9 cellular contexts compared by ENCODE assay signal in the genomic region with DNA sequence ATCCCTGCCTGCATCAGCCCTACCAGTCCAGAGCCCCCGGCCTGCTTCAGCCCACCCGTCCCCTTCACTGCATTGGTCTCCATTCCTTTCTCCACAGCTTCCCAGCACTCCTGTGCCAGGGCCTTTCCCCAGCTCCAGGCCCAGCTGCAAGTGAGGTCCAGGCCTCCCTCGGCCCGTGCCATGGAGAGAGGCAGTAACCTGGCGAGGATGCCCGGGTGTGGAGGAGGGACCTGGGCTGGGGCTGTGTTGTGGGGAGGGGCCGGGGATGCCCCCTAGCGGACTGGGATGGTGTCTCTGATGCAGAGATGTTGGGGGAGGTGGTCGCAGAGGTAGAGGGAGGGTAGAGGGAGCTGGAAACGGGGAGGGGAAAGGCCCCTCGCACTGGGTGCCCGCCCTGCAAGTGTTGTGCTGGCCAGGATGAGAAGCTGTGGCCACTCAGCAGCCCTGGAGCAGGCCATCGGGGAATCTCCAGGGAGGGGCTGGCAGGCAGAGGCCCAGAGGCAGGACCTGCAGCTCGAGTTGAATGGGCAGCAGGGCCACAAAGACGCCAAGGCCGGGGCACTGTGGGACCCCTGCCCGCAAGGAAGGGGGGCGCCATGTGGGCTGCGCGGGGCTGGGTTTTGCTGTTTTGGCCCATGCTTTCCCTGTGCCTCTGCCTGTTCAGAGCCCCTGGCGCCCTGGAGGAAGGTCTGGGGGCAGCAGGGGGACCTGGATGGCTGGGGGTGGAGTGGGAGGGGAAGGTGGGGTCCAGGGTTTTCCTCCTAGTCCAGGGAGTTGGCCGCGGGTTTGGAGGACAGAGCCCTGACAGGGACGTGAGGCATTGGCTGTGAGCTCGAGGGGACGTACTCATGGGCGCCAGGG. TPM values are rescaled to one million over a fixed set of nuclear protein-coding genes. Genes with fewer than 3 reads are reported as not detected.
DNase-seq lines count a peak whose midpoint lies in the region; ATAC-seq, FAIRE-seq and TF ChIP-seq lines count a peak whose summit lies in the region.
"Had no signal": no experiment of that assay in that cellular context is flagged by ENCODE, and none has a peak within 500 bp of the region (broad histone marks: within the 10 kb centered on the region; RNA-seq: fewer than 3 reads in every experiment).

No MANE protein-coding gene starts in this region.

- H3K4me3 Mint-ChIP-seq in natural killer cell = no peak overlapping the region

- H3K4me1 ChIP-seq in KMS-11 (ENCODE audit: low read depth, poor library complexity, severe bottlenecking) = peaks cover 6% of the 10 kb centered on the region
- no peaks in the 10 kb centered on the region for H3K4me1 ChIP-seq in GM12878 (ENCODE audit: control insufficient read depth, insufficient read depth, low read length)

- TF ChIP-seq CTCF in D721Med (IDR thresholded peaks at IDR 0.05; ENCODE audit: insufficient read depth, missing control alignments) (peak; percentile 23), KMS-11 (conservative IDR thresholded peaks at IDR 0.05; ENCODE audit: low read depth, low read length) (peak; percentile 57), GM12878 (IDR thresholded peaks at IDR 0.05 in 2 of 3, conservative IDR thresholded peaks at IDR 0.05 in 1 of 3; ENCODE audit: control insufficient read depth in 2 of 3, extremely low read depth in 1 of 3, insufficient read depth in 1 of 3, low read depth in 3 of 3, low read length in 3 of 3) (peak in 2 of 3 experiments; percentile 35 to 41; a peak in 3 of 6 replicates), natural killer cell (IDR thresholded peaks at IDR 0.05) (no peak)

- H3K4me2 ChIP-seq in KMS-11 = no peak overlapping the region
- H3K4me2 ChIP-seq in GM12878 (ENCODE audit: control insufficient read depth, insufficient read depth) = no peak overlapping the region

- H3K79me2 ChIP-seq in KMS-11 (ENCODE audit: insufficient read depth, low read depth) = no peaks in the 10 kb centered on the region
- no peaks in the 10 kb centered on the region for H3K79me2 ChIP-seq in GM12878 (ENCODE audit: control insufficient read depth, insufficient read depth, low read length)

- H3K9ac ChIP-seq in KMS-11 (no peak overlapping the region), GM12878 (ENCODE audit: control insufficient read depth, insufficient read depth, low read length) (no peak overlapping the region)

- BruUV-seq in GM12878 (replicated peaks; lab: Mats Ljungman, UMichigan) = no TSS peak

- no peak overlapping the region for H3K27ac Mint-ChIP-seq in natural killer cell

- FAIRE-seq in D721Med (lab: Jason Lieb, UNC) (no peak), GM12878 (lab: Jason Lieb, UNC) (no peak)

- no peak overlapping the region for H3K27ac ChIP-seq in KMS-11
- H3K27ac ChIP-seq in GM12878 (ENCODE audit: control insufficient read depth, insufficient read depth) = no peak overlapping the region

- H3K9me3 ChIP-seq in GM12878 (replicated peaks; ENCODE audit: control insufficient read depth, insufficient read depth, low read length) = no peaks in the 10 kb centered on the region; the same call in 2 of the 3 replicates

- 37% methylated on average over 26 of the region's 27 CpGs for WGBS in GM12878 (ENCODE audit: insufficient coverage, insufficient replicate concordance, low lambda C conversion rate, missing lambda C conversion rate)

- peak; percentile 35; the same call in 1 of the 2 replicates for TF ChIP-seq RAD21 in GM12878 (IDR thresholded peaks at IDR 0.05; ENCODE audit: insufficient read depth, low read depth, low read length)

- POLR2A ChIA-PET in GM12878 (lab: Charles Lee) = no interaction called here

- peak; percentile 55 for ATAC-seq in GM12878
- no peak for ATAC-seq in natural killer cell
- ATAC-seq in HG03108 (IDR thresholded peaks at IDR 0.05; ENCODE audit: unreplicated experiment) = no peak
- no peak for ATAC-seq in HG02763 (IDR thresholded peaks at IDR 0.05; ENCODE audit: unreplicated experiment)

- no peaks in the 10 kb centered on the region; the same call in 1 of the 2 replicates for H3K27me3 ChIP-seq in KMS-11 (ENCODE audit: insufficient read depth, low read depth)
- no peaks in the 10 kb centered on the region for H3K27me3 ChIP-seq in GM12878 (replicated peaks in 1 of 2; ENCODE audit: control insufficient read depth in 2 of 2, insufficient read depth in 2 of 2, low read length in 1 of 2)

- RAD21 ChIA-PET in GM12878 (lab: Charles Lee; ENCODE audit: unreplicated experiment) = no interaction called here

- CTCF ChIA-PET in GM12878 (lab: Yijun Ruan, JAX) = interaction anchor here (1.4 kb wide), 1 partner anchor 59 kb away, joined by 3 read pairs; no protein-coding TSS in a partner anchor

- TF ChIP-seq EP300 in GM12878 (IDR thresholded peaks at IDR 0.05; ENCODE audit: borderline replicate concordance in 1 of 2, control insufficient read depth in 1 of 2, low read depth in 2 of 2, low read length in 2 of 2) = no peak

- H3K4me3 ChIP-seq in KMS-11 (IDR thresholded peaks at IDR 0.05; ENCODE audit: insufficient read depth, low read depth, low read length) (no peak overlapping the region), GM12878 (no peak overlapping the region)

- H3K36me3 ChIP-seq in KMS-11 (ENCODE audit: insufficient read depth) (no peaks in the 10 kb centered on the region), GM12878 (ENCODE audit: control insufficient read depth in 2 of 2, insufficient read depth in 2 of 2, low read length in 1 of 2) (no peaks in the 10 kb centered on the region)

- in situ Hi-C loops in GM12878 (cut with MboI) = no loop called here

- no peaks in the 10 kb centered on the region for H3K36me3 Mint-ChIP-seq in natural killer cell

- DNase-seq in D721Med (ENCODE audit: insufficient read length, low spot score) (no peak), GM12878 (ENCODE audit: low read depth, low spot score) (no peak), natural killer cell (peak; percentile 11), hippocampal formation (lab: John Stamatoyannopoulos, UW) (no peak), cortex of kidney (lab: John Stamatoyannopoulos, UW) (no peak)
- DNase-seq: NCI-H774 had no signal

- intact Hi-C loops in GM12878 (cut with micrococcal nuclease; ENCODE audit: unreplicated experiment) = no loop called here
- intact Hi-C loops in natural killer cell (cut with micrococcal nuclease) = no loop called here

- H4K20me1 ChIP-seq in KMS-11 (ENCODE audit: insufficient read depth) (no peaks in the 10 kb centered on the region), GM12878 (ENCODE audit: control insufficient read depth, insufficient read depth) (no peaks in the 10 kb centered on the region)

- TF ChIP-seq POLR2A in GM12878 (IDR thresholded peaks at IDR 0.05; ENCODE audit: low read depth, low read length) = no peak

- no peaks in the 10 kb centered on the region for H3K4me1 Mint-ChIP-seq in natural killer cell

- SMC1A ChIA-PET in GM12878 (lab: Charles Lee; ENCODE audit: uncharacterized antibody, unreplicated experiment) = no interaction called here

- H2AFZ ChIP-seq in KMS-11 (ENCODE audit: low read depth) (0 out of 2 replicates have a peak overlapping the region, but pooled peaks have one; percentile 9), GM12878 (ENCODE audit: control insufficient read depth, low read depth, low read length) (no peak overlapping the region)

- H3K27me3 Mint-ChIP-seq in natural killer cell (ENCODE audit: low read depth in 2 of 2) = peaks cover 11 to 22% of the 10 kb centered on the region in 2 donors

- H3K9me3 Mint-ChIP-seq in natural killer cell = peaks cover 2 to 3% of the 10 kb centered on the region in 2 donors

TF ChIP-seq in GM12878, 131 proteins besides CTCF, POLR2A, EP300 and RAD21 (continues in another document):
- TF ChIP-seq HCFC1 (IDR thresholded peaks at IDR 0.05; ENCODE audit: low read length) (no peak), NFXL1 (IDR thresholded peaks at IDR 0.05; ENCODE audit: borderline replicate concordance) (no peak), NFYA (IDR thresholded peaks at IDR 0.05; ENCODE audit: borderline replicate concordance, low read depth, low read length) (no peak)
- TF ChIP-seq, protein P1, sequence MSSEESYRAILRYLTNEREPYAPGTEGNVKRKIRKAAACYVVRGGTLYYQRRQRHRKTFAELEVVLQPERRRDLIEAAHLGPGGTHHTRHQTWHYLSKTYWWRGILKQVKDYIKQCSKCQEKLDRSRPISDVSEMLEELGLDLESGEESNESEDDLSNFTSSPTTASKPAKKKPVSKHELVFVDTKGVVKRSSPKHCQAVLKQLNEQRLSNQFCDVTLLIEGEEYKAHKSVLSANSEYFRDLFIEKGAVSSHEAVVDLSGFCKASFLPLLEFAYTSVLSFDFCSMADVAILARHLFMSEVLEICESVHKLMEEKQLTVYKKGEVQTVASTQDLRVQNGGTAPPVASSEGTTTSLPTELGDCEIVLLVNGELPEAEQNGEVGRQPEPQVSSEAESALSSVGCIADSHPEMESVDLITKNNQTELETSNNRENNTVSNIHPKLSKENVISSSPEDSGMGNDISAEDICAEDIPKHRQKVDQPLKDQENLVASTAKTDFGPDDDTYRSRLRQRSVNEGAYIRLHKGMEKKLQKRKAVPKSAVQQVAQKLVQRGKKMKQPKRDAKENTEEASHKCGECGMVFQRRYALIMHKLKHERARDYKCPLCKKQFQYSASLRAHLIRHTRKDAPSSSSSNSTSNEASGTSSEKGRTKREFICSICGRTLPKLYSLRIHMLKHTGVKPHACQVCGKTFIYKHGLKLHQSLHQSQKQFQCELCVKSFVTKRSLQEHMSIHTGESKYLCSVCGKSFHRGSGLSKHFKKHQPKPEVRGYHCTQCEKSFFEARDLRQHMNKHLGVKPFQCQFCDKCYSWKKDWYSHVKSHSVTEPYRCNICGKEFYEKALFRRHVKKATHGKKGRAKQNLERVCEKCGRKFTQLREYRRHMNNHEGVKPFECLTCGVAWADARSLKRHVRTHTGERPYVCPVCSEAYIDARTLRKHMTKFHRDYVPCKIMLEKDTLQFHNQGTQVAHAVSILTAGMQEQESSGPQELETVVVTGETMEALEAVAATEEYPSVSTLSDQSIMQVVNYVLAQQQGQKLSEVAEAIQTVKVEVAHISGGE (CRISPR knock-in tag; IDR thresholded peaks at IDR 0.05) = no peak

RNA-seq across cellular contexts. Expression of gene NKD2, which starts 26.0 kb away (rescaled TPM):
- total RNA-seq in GM12878 (2013; cell fraction: nucleolus; rRNA removed) = 0.54 and 1.0 TPM in 2 replicates
- total RNA-seq in GM12878 (2014; rRNA removed) (not detected in 2 replicates), GM12878 (2014; rRNA removed; fragmentation: Illumina TruSeq; extraction: Trizol) (not detected in 2 replicates), GM12878 (2021) (0.13 and 0.26 TPM in 2 replicates), natural killer cell (not detected)
- polyA plus RNA-seq in GM12878 (2011; ENCODE audit: low read depth) = 0.18 TPM
- polyA plus RNA-seq in GM12878 (2011; rRNA removed) (not detected in 2 replicates), GM12878 (2014; fragmentation: Illumina TruSeq; extraction: Trizol) (not detected in 2 replicates), GM12878 (2014; fragmentation: Nextera tagmentation; extraction: Ambion mirVana) (not detected), GM12878 (2014; rRNA removed) (0.13 TPM in 1 of 2 replicates, not detected in the other), GM12878 (2016; fragmentation: Nextera tagmentation; extraction: Ambion mirVana) (under 1 TPM; 0.20 to 0.83 TPM)
- polyA plus RNA-seq in GM12878 (2011; cell fraction: cytosol; rRNA removed) = not detected in 2 replicates
- polyA plus RNA-seq in GM12878 (2011; cell fraction: nucleus; rRNA removed) = not detected in 2 replicates
- 0.67 and 0.89 TPM in 2 replicates for polyA plus RNA-seq in GM12878 (2012)
- not detected in 2 replicates for polyA minus RNA-seq in GM12878 (2011; rRNA and poly(A)+ RNA removed)
- not detected in 2 replicates for polyA minus RNA-seq in GM12878 (2011; cell fraction: cytosol; rRNA and poly(A)+ RNA removed)
- not detected in 2 replicates for polyA minus RNA-seq in GM12878 (2011; cell fraction: nucleus; rRNA and poly(A)+ RNA removed)
